1 cellular context compared by ENCODE assay signal in genomic region chr3:61877359-61877770, GRCh38.
A peak's percentile ranks its signal among the peaks of the same experiment; 100 is the strongest.
TF ChIP-seq lines count a peak whose summit lies in the region.

No MANE protein-coding gene starts in this region.

TF ChIP-seq in HEK293, 187 proteins besides CTCF, POLR2A, EP300 and RAD21 (continued from another document and continues in another):
- peak; percentile 44; the same call in 1 of the 2 replicates for TF ChIP-seq ZNF362 (tag by site-specific recombination; IDR thresholded peaks at IDR 0.05)
- no peak for TF ChIP-seq HIC1 (tag by site-specific recombination; IDR thresholded peaks at IDR 0.05)
- TF ChIP-seq ZNF776 (tag by site-specific recombination; IDR thresholded peaks at IDR 0.05; ENCODE audit: borderline replicate concordance): no peak
- TF ChIP-seq ZNF211 (tag by site-specific recombination; IDR thresholded peaks at IDR 0.05; ENCODE audit: low read depth): no peak
- TF ChIP-seq FEZF1 (tag by site-specific recombination; IDR thresholded peaks at IDR 0.05): peak; percentile 10; the same call in 1 of the 2 replicates
- TF ChIP-seq ZNF133 (tag by site-specific recombination; IDR thresholded peaks at IDR 0.05): no peak
- TF ChIP-seq ZNF155 (tag by site-specific recombination; IDR thresholded peaks at IDR 0.05): no peak
- TF ChIP-seq EGR2 (tag by site-specific recombination; IDR thresholded peaks at IDR 0.05; ENCODE audit: low read depth): no peak
- TF ChIP-seq ZNF549 (tag by site-specific recombination; IDR thresholded peaks at IDR 0.05): no peak
- TF ChIP-seq ZFHX2 (tag by site-specific recombination; conservative IDR thresholded peaks at IDR 0.05): no peak
- no peak for TF ChIP-seq ZNF350 (tag by site-specific recombination; IDR thresholded peaks at IDR 0.05)
- TF ChIP-seq ZNF114 (tag by site-specific recombination; IDR thresholded peaks at IDR 0.05): no peak
- 0 out of 2 replicates have a peak, but pooled peaks have one; percentile 31 for TF ChIP-seq ZNF664 (tag by site-specific recombination; IDR thresholded peaks at IDR 0.05)
- TF ChIP-seq ZIC2 (tag by site-specific recombination; IDR thresholded peaks at IDR 0.05): peak; percentile 51; the same call in 1 of the 2 replicates
- no peak for TF ChIP-seq ZNF175 (tag by site-specific recombination; IDR thresholded peaks at IDR 0.05)
- no peak for TF ChIP-seq MZF1 (tag by site-specific recombination; IDR thresholded peaks at IDR 0.05; ENCODE audit: borderline replicate concordance)
- TF ChIP-seq ZNF404 (tag by site-specific recombination; IDR thresholded peaks at IDR 0.05): no peak
- TF ChIP-seq TSHZ1 (tag by site-specific recombination; IDR thresholded peaks at IDR 0.05; ENCODE audit: borderline replicate concordance): no peak
- 0 out of 2 replicates have a peak, but pooled peaks have one; percentile 10 for TF ChIP-seq ZSCAN30 (tag by site-specific recombination; IDR thresholded peaks at IDR 0.05)
- no peak for TF ChIP-seq ZNF747 (tag by site-specific recombination; IDR thresholded peaks at IDR 0.05)
- TF ChIP-seq SP2 (tag by site-specific recombination; IDR thresholded peaks at IDR 0.05): no peak
- TF ChIP-seq GLI2 (tag by site-specific recombination; IDR thresholded peaks at IDR 0.05; ENCODE audit: borderline replicate concordance, low read depth): no peak
- peak; percentile 41; the same call in 1 of the 2 replicates for TF ChIP-seq PATZ1 (tag by site-specific recombination; IDR thresholded peaks at IDR 0.05)
- TF ChIP-seq ZNF558 (tag by site-specific recombination; IDR thresholded peaks at IDR 0.05): no peak
- TF ChIP-seq ZNF560 (tag by site-specific recombination; IDR thresholded peaks at IDR 0.05; ENCODE audit: borderline replicate concordance): no peak
- no peak for TF ChIP-seq ZNF791 (tag by site-specific recombination; IDR thresholded peaks at IDR 0.05)
- no peak for TF ChIP-seq ZBTB26 (tag by site-specific recombination; optimal IDR thresholded peaks at IDR 0.05)
- TF ChIP-seq REST (tag by site-specific recombination; IDR thresholded peaks at IDR 0.05): no peak
- TF ChIP-seq GLI4 (tag by site-specific recombination; IDR thresholded peaks at IDR 0.05): no peak
- TF ChIP-seq KLF7 (tag by site-specific recombination; IDR thresholded peaks at IDR 0.05; ENCODE audit: borderline replicate concordance): no peak
- no peak for TF ChIP-seq ZNF514 (tag by site-specific recombination; IDR thresholded peaks at IDR 0.05)
- no peak for TF ChIP-seq KLF9 (tag by site-specific recombination; IDR thresholded peaks at IDR 0.05; ENCODE audit: low read depth)
- no peak for TF ChIP-seq ZNF645 (tag by site-specific recombination; IDR thresholded peaks at IDR 0.05)
- TF ChIP-seq ATF2 (tag by site-specific recombination; IDR thresholded peaks at IDR 0.05; ENCODE audit: low read depth): 0 out of 2 replicates have a peak, but pooled peaks have one; percentile 50
- TF ChIP-seq ZNF426 (tag by site-specific recombination; IDR thresholded peaks at IDR 0.05): no peak
- TF ChIP-seq SCRT2 (tag by site-specific recombination; IDR thresholded peaks at IDR 0.05): peak; percentile 87
- TF ChIP-seq HOXC10 (CRISPR knock-in tag; IDR thresholded peaks at IDR 0.05): no peak
- no peak for TF ChIP-seq BCL11B (tag by site-specific recombination; IDR thresholded peaks at IDR 0.05; ENCODE audit: low read depth)
- TF ChIP-seq PBX3 (CRISPR knock-in tag; IDR thresholded peaks at IDR 0.05): no peak
- no peak for TF ChIP-seq ZNF596 (tag by site-specific recombination; IDR thresholded peaks at IDR 0.05)
- no peak for TF ChIP-seq MEIS1 (CRISPR knock-in tag; IDR thresholded peaks at IDR 0.05; ENCODE audit: borderline replicate concordance)
- no peak for TF ChIP-seq ZBTB8A (tag by site-specific recombination; IDR thresholded peaks at IDR 0.05)
- no peak for TF ChIP-seq ZNF48 (tag by site-specific recombination; IDR thresholded peaks at IDR 0.05)
- TF ChIP-seq ZNF138 (tag by site-specific recombination; IDR thresholded peaks at IDR 0.05; ENCODE audit: borderline replicate concordance): no peak
